In genomic region chr4:147201016-147201415, GRCh38 we compare ENCODE assay signal across 25 cellular contexts.
DNase-seq lines count a peak whose midpoint lies in the region; ATAC-seq, FAIRE-seq and TF ChIP-seq lines count a peak whose summit lies in the region.
"Had no signal": no experiment of that assay in that cellular context is flagged by ENCODE, and none has a peak within 500 bp of the region (broad histone marks: within the 10 kb centered on the region; RNA-seq: fewer than 3 reads in every experiment).

No MANE protein-coding gene starts in this region.

- no peaks in the 10 kb centered on the region for H3K9me3 ChIP-seq in astrocyte (ENCODE audit: insufficient read depth, low read depth, low read length)

- H3K27ac Mint-ChIP-seq in astrocyte (ENCODE audit: unreplicated experiment) = no peak overlapping the region
- H3K27ac Mint-ChIP-seq: CD8-positive, alpha-beta memory T cell; H9; HFFc6 had no signal

- peaks cover 3% of the 10 kb centered on the region for H3K4me1 ChIP-seq in astrocyte (ENCODE audit: insufficient read depth, low read length)

- H3K4me3 Mint-ChIP-seq in astrocyte (ENCODE audit: unreplicated experiment) = no peak overlapping the region
- H3K4me3 Mint-ChIP-seq: CD8-positive, alpha-beta memory T cell; H9; HFFc6 had no signal

- no peak overlapping the region for H2AFZ ChIP-seq in astrocyte (ENCODE audit: low read depth, low read length)

- no peaks in the 10 kb centered on the region for H3K27me3 ChIP-seq in astrocyte (ENCODE audit: insufficient read depth, low read length)

- CTCF ChIA-PET in AG04449 (lab: Yijun Ruan, JAX) = interaction anchor here (0.9 to 1.0 kb wide), 2 partner anchors 17 to 388 kb away, joined by 3 read pairs; no protein-coding TSS in a partner anchor
- CTCF ChIA-PET in RWPE1 (lab: Yijun Ruan, JAX) = no interaction called here

- H3K36me3 Mint-ChIP-seq in astrocyte (ENCODE audit: low read depth, unreplicated experiment) = no peaks in the 10 kb centered on the region
- H3K36me3 Mint-ChIP-seq: CD8-positive, alpha-beta memory T cell had no signal

- DNase-seq in AG04449 (ENCODE audit: low read depth, low spot score) (peak; percentile 26), astrocyte (ENCODE audit: low read depth) (peak; percentile 4), iris pigment epithelial cell (ENCODE audit: low read depth) (peak; percentile 74), T-helper 9 cell (no peak), RWPE1 (ENCODE audit: low spot score) (no peak)
- DNase-seq in activated T-cell treated with anti-CD3 and anti-CD28 coated beads, Interleukin-2, amount 50 U/mL, for 48 hours = no peak
- DNase-seq: 8988T; CD8-positive, alpha-beta memory T cell; H9; HFFc6; KBM-7; MM.1S; NCI-H1048; NCI-H1417 treated with DMSO at 0.1 percent for 48 hours; NCI-H187; NCI-H2227 treated with DMSO at 0.1 percent for 48 hours; NCI-H510A; NCI-H748 treated with DMSO at 0.1 percent for 48 hours; NK-92 treated with Interleukin-12 subunit alpha and Interleukin-12 subunit beta, amount 100 ng/mL, for 24 hours had no signal

- H4K20me1 ChIP-seq in astrocyte (ENCODE audit: insufficient read depth, low read length) = no peaks in the 10 kb centered on the region

- TF ChIP-seq CTCF in AG04449 (IDR thresholded peaks at IDR 0.05; ENCODE audit: insufficient read depth, low read length, missing control alignments) (no peak), astrocyte (IDR thresholded peaks at IDR 0.05; ENCODE audit: insufficient read depth, low read depth, low read length) (no peak), RWPE1 (conservative IDR thresholded peaks at IDR 0.05; ENCODE audit: low read depth) (no peak)

- POLR2A ChIA-PET in AG04449 (lab: Yijun Ruan, JAX) (no interaction called here), RWPE1 (lab: Yijun Ruan, JAX; ENCODE audit: low non-redundant PET) (no interaction called here)

- H3K27ac ChIP-seq in astrocyte (ENCODE audit: low read depth, low read length) (no peak overlapping the region), RWPE1 (no peak overlapping the region)
- H3K27ac ChIP-seq: C4-2B, HL-60 had no signal

- no peaks in the 10 kb centered on the region for H3K36me3 ChIP-seq in astrocyte (ENCODE audit: insufficient read depth, low read length)

- H3K9ac ChIP-seq in astrocyte (ENCODE audit: low read length) = no peak overlapping the region

- H3K79me2 ChIP-seq in astrocyte (ENCODE audit: insufficient read depth, low read length) = no peaks in the 10 kb centered on the region

- peak; percentile 46 for ATAC-seq in HG02938 (IDR thresholded peaks at IDR 0.05; ENCODE audit: unreplicated experiment)
- ATAC-seq in HG02981 (IDR thresholded peaks at IDR 0.05; ENCODE audit: unreplicated experiment) = no peak
- ATAC-seq: HepG2, SK-N-SH treated with all-trans-retinoic acid at 6 μM for 48 hours had no signal

- H3K4me3 ChIP-seq in AG04449 (ENCODE audit: low read depth, low read length) (no peak overlapping the region), astrocyte (ENCODE audit: insufficient read depth, low read depth, low read length) (no peak overlapping the region)

- no peak overlapping the region for H3K4me2 ChIP-seq in astrocyte (ENCODE audit: low read length)

- H3K9me3 Mint-ChIP-seq in astrocyte (ENCODE audit: unreplicated experiment) = no peaks in the 10 kb centered on the region
- H3K9me3 Mint-ChIP-seq: H9, HFFc6 had no signal

- H3K27me3 Mint-ChIP-seq in astrocyte (ENCODE audit: low read depth, unreplicated experiment) = no peaks in the 10 kb centered on the region
- H3K27me3 Mint-ChIP-seq: CD8-positive, alpha-beta memory T cell had no signal

- no peaks in the 10 kb centered on the region for H3K4me1 Mint-ChIP-seq in astrocyte (ENCODE audit: low read depth, unreplicated experiment)
- H3K4me1 Mint-ChIP-seq: CD8-positive, alpha-beta memory T cell had no signal

- no peak for FAIRE-seq in astrocyte (lab: Jason Lieb, UNC)
- FAIRE-seq: HepG2 had no signal

Comparison
In these comparisons a context has a peak if more than half of its experiments do, and no peak if none do; other contexts are left out.
1. DNase-seq: peak in AG04449 (single experiment), astrocyte (single experiment) and iris pigment epithelial cell (single experiment); none in T-helper 9 cell (single experiment), RWPE1 (single experiment) and activated T-cell treated with anti-CD3 and anti-CD28 coated beads, Interleukin-2, amount 50 U/mL, for 48 hours (0 of 2).